ENCODE assay signal across 1 cellular context in genomic region chr17:74859439-74860228, GRCh38.
TF ChIP-seq lines count a peak whose summit lies in the region.

GRIN2C (minus strand) TSS chr17:74859885; CDS start chr17:74855092, 4,793 bp downstream.

TF ChIP-seq in SK-N-SH treated with all-trans-retinoic acid at 6 μM for 48 hours, 23 proteins besides CTCF, POLR2A, EP300 and RAD21 (continued from another document):
- no peak for TF ChIP-seq RARB (CRISPR knock-in tag; IDR thresholded peaks at IDR 0.05)
- no peak for TF ChIP-seq BACH2 (CRISPR knock-in tag; IDR thresholded peaks at IDR 0.05; ENCODE audit: borderline replicate concordance)
- TF ChIP-seq ZC3H10 (CRISPR knock-in tag; IDR thresholded peaks at IDR 0.05), result no peak
- no peak for TF ChIP-seq ESRRG (CRISPR knock-in tag; IDR thresholded peaks at IDR 0.05)
- no peak for TF ChIP-seq ZFP30 (CRISPR knock-in tag; IDR thresholded peaks at IDR 0.05)
- TF ChIP-seq OSR1 (CRISPR knock-in tag; IDR thresholded peaks at IDR 0.05), result no peak
